ENCODE assay signal across 11 cellular contexts in genomic region chr2:207008105-207008990, GRCh38.
DNase-seq lines count a peak whose midpoint lies in the region; ATAC-seq, FAIRE-seq and TF ChIP-seq lines count a peak whose summit lies in the region.
"Had no signal": no experiment of that assay in that cellular context is flagged by ENCODE, and none has a peak within 500 bp of the region (broad histone marks: within the 10 kb centered on the region; RNA-seq: fewer than 3 reads in every experiment).

No MANE protein-coding gene starts in this region.

- H3K4ac ChIP-seq in H1 (replicated peaks; ENCODE audit: insufficient read length, low read depth, low read length) = no peak overlapping the region
- H3K4ac ChIP-seq in mesendoderm (ENCODE audit: low read depth, low read length) = peak overlapping the region; percentile 86

- no peaks in the 10 kb centered on the region for H3K36me3 ChIP-seq in MG63
- H3K36me3 ChIP-seq in H1 (ENCODE audit: control insufficient read depth in 2 of 4, insufficient read depth in 4 of 4, low read length in 3 of 4) = no peaks in the 10 kb centered on the region
- no peaks in the 10 kb centered on the region for H3K36me3 ChIP-seq in mesendoderm (ENCODE audit: control insufficient read depth, insufficient read depth, low read length)
- H3K36me3 ChIP-seq in CD8-positive, alpha-beta memory T cell (ENCODE audit: insufficient read depth, low read length) = no peaks in the 10 kb centered on the region

- no peaks in the 10 kb centered on the region for H3K4me1 Mint-ChIP-seq in CD8-positive, alpha-beta memory T cell
- H3K4me1 Mint-ChIP-seq: nephron progenitor cell had no signal

- no peak overlapping the region for H3K14ac ChIP-seq in H1 (ENCODE audit: insufficient read length)

- peak; percentile 98 for FAIRE-seq in H1 (lab: Jason Lieb, UNC)

- peaks cover 0 to 4% (median 0%) of the 10 kb centered on the region in 5 donors for H3K9me3 Mint-ChIP-seq in CD8-positive, alpha-beta memory T cell

- H4K91ac ChIP-seq in H1 (replicated peaks; ENCODE audit: insufficient read length, low read length) = peak overlapping the region; percentile 72

- H2BK12ac ChIP-seq in H1 (ENCODE audit: low read depth, low read length) = peak overlapping the region; percentile 32; the same call in 1 of the 2 replicates

- peak; percentile 3 to 20; a peak in 1 of 4 replicates for TF ChIP-seq RAD21 in H1 (IDR thresholded peaks at IDR 0.05 in 1 of 2, conservative IDR thresholded peaks at IDR 0.05 in 1 of 2; ENCODE audit: low read depth in 2 of 2, low read length in 2 of 2)

- H3K27me3 ChIP-seq in MG63 (no peaks in the 10 kb centered on the region), H1 (replicated peaks in 1 of 4; ENCODE audit: control insufficient read depth in 3 of 4, extremely low read depth in 1 of 4, insufficient read depth in 3 of 4, low read length in 3 of 4) (no peaks in the 10 kb centered on the region), mesendoderm (ENCODE audit: insufficient read depth, low read length, poor library complexity) (no peaks in the 10 kb centered on the region)
- no peaks in the 10 kb centered on the region for H3K27me3 ChIP-seq in CD8-positive, alpha-beta memory T cell (ENCODE audit: insufficient read depth, low read length, poor library complexity, severe bottlenecking)

- H3K79me2 ChIP-seq in H1 (ENCODE audit: control insufficient read depth in 1 of 2, insufficient read depth in 2 of 2, low read length in 2 of 2) = no peaks in the 10 kb centered on the region
- H3K79me2 ChIP-seq in mesendoderm (ENCODE audit: control insufficient read depth, insufficient read depth, low read length) = no peaks in the 10 kb centered on the region

- no peaks in the 10 kb centered on the region for H3K36me3 Mint-ChIP-seq in CD8-positive, alpha-beta memory T cell

- peak overlapping the region; percentile 26 to 35; a peak in 3 of 4 replicates for H3K4me2 ChIP-seq in H1 (ENCODE audit: insufficient read depth in 1 of 2, low read depth in 2 of 2, low read length in 2 of 2)
- H3K4me2 ChIP-seq in mesendoderm (ENCODE audit: low read length) = no peak overlapping the region

- H3K79me1 ChIP-seq in H1 (ENCODE audit: low read depth, low read length) = no peaks in the 10 kb centered on the region
- no peaks in the 10 kb centered on the region for H3K79me1 ChIP-seq in mesendoderm (ENCODE audit: low read length)

- H3K9me3 ChIP-seq in MG63 = peaks cover 4% of the 10 kb centered on the region; the same call in 1 of the 2 replicates
- H3K9me3 ChIP-seq in H1 (ENCODE audit: insufficient read depth in 2 of 2, low read depth in 1 of 2, low read length in 1 of 2) = no peaks in the 10 kb centered on the region
- H3K9me3 ChIP-seq in CD8-positive, alpha-beta memory T cell (ENCODE audit: low read length) = no peaks in the 10 kb centered on the region

- WGBS in H1 (ENCODE audit: extremely low coverage in 1 of 2, insufficient coverage in 1 of 2, insufficient read length in 1 of 2, insufficient replicate concordance in 2 of 2, low coverage in 1 of 2, low lambda C conversion rate in 2 of 2, missing lambda C conversion rate in 1 of 2), 2 experiments = 67% methylated on average over 1 of the region's 1 CpG; no CpG with 5 or more reads in 1 of the 2 experiments
- WGBS in mesendoderm (ENCODE audit: extremely low coverage, insufficient coverage, low lambda C conversion rate) = no CpG with 5 or more reads among the region's 1 CpG

- H2BK15ac ChIP-seq in H1 (ENCODE audit: low read length) (no peak overlapping the region), mesendoderm (replicated peaks; ENCODE audit: low read depth) (peak overlapping the region; percentile 36)

- H2BK20ac ChIP-seq in H1 (ENCODE audit: low read length) = peak overlapping the region; percentile 73

- H3K4me1 ChIP-seq in H1 (replicated peaks in 1 of 4; ENCODE audit: control insufficient read depth in 3 of 4, insufficient read depth in 4 of 4, low read length in 3 of 4) = peaks cover 0 to 18% (median 6%) of the 10 kb centered on the region in 4 experiments; a peak in 5 of 7 replicates
- H3K4me1 ChIP-seq in mesendoderm (ENCODE audit: control insufficient read depth, low read depth, low read length) = no peaks in the 10 kb centered on the region
- H3K4me1 ChIP-seq in CD8-positive, alpha-beta memory T cell (ENCODE audit: insufficient read depth, low read length) = no peaks in the 10 kb centered on the region

- 0 out of 2 replicates have a peak overlapping the region, but pooled peaks have one; percentile 29 for H2AK5ac ChIP-seq in H1 (ENCODE audit: low read depth, low read length)
- H2AK5ac ChIP-seq in mesendoderm (ENCODE audit: low read length) = no peak overlapping the region

- CTCF ChIA-PET in H1 (lab: Charles Lee; ENCODE audit: partially characterized antibody) = interaction anchor here (0.6 to 2.5 kb wide), 13 partner anchors 9 to 491 kb away, joined by 3 to 6 read pairs (median 3); no protein-coding TSS in a partner anchor
- CTCF ChIA-PET in CD8-positive, alpha-beta memory T cell (lab: Charles Lee) = no interaction called here

- H2AFZ ChIP-seq in H1 (ENCODE audit: low read length) = no peak overlapping the region

- no peak overlapping the region for H3K27ac Mint-ChIP-seq in CD8-positive, alpha-beta memory T cell
- H3K27ac Mint-ChIP-seq: nephron progenitor cell had no signal

- H2BK5ac ChIP-seq in H1 (ENCODE audit: low read depth, low read length) = peak overlapping the region; percentile 82; the same call in 1 of the 2 replicates
- H2BK5ac ChIP-seq in mesendoderm (ENCODE audit: low read length) = peak overlapping the region; percentile 64

- peak overlapping the region; percentile 86 for H3K18ac ChIP-seq in H1 (ENCODE audit: extremely low read depth, low read length)
- H3K18ac ChIP-seq in mesendoderm (ENCODE audit: low read length) = peak overlapping the region; percentile 75

- H4K5ac ChIP-seq in H1 (ENCODE audit: insufficient read length, low read depth, low read length) (peak overlapping the region; percentile 84), mesendoderm (ENCODE audit: low read length) (no peak overlapping the region)

- POLR2A ChIA-PET in H1 (lab: Charles Lee; ENCODE audit: partially characterized antibody) = interaction anchor here (0.8 to 1.3 kb wide), 5 partner anchors 10 to 159 kb away, joined by 3 to 5 read pairs (median 3); no protein-coding TSS in a partner anchor
- POLR2A ChIA-PET in CD8-positive, alpha-beta memory T cell (lab: Charles Lee) = no interaction called here

- TF ChIP-seq CTCF in AG10803 (conservative IDR thresholded peaks at IDR 0.05; ENCODE audit: low read length) (peak; percentile 41), H1 (IDR thresholded peaks at IDR 0.05; ENCODE audit: control extremely low read depth in 1 of 3, insufficient read depth in 1 of 3, low read depth in 1 of 3, low read length in 3 of 3) (peak in 1 of 3 experiments; percentile 36; a peak in 1 of 4 replicates)

- H3K4me3 Mint-ChIP-seq in CD8-positive, alpha-beta memory T cell = no peak overlapping the region
- H3K4me3 Mint-ChIP-seq: nephron progenitor cell had no signal

- no peaks in the 10 kb centered on the region for H4K20me1 ChIP-seq in H1 (replicated peaks in 1 of 2; ENCODE audit: control insufficient read depth in 1 of 2, insufficient read depth in 2 of 2, low read length in 2 of 2)

- H3K23me2 ChIP-seq in H1 (ENCODE audit: low read depth, low read length) = no peaks in the 10 kb centered on the region

- H3K9ac ChIP-seq in H1 (replicated peaks in 1 of 4; ENCODE audit: extremely low read depth in 1 of 4, low read depth in 3 of 4, low read length in 3 of 4) = no peak overlapping the region
- no peak overlapping the region for H3K9ac ChIP-seq in mesendoderm (ENCODE audit: low read length)

- H3K27ac ChIP-seq in H1 (ENCODE audit: low read depth, low read length) (peak overlapping the region; percentile 76), mesendoderm (ENCODE audit: low read depth, low read length) (peak overlapping the region; percentile 73)
- H3K27ac ChIP-seq in CD8-positive, alpha-beta memory T cell (ENCODE audit: low read depth, low read length) = no peak overlapping the region

- H3K23ac ChIP-seq in H1 (ENCODE audit: insufficient read length) = no peak overlapping the region
- no peak overlapping the region for H3K23ac ChIP-seq in mesendoderm (ENCODE audit: low read length)

- DNase-seq in AG10803 (ENCODE audit: low read depth) (peak; percentile 69), MG63 (peak; percentile 13), H1 (ENCODE audit: low read depth in 1 of 2, low spot score in 2 of 2) (peak in 1 of 2 experiments; percentile 63), mesendoderm (peak; percentile 98), NCI-H2107 treated with DMSO at 0.1 percent for 48 hours (lab: John Stamatoyannopoulos, UW; ENCODE audit: unreplicated experiment) (no peak), DMS153 treated with DMSO at 0.1 percent for 48 hours (lab: John Stamatoyannopoulos, UW; ENCODE audit: unreplicated experiment) (no peak)
- no peak for DNase-seq in CD8-positive, alpha-beta memory T cell
- DNase-seq: DMS153, NCI-H1417 treated with DMSO at 0.1 percent for 48 hours, nephron progenitor cell had no signal

- ATAC-seq in HG03469 (IDR thresholded peaks at IDR 0.05; ENCODE audit: unreplicated experiment) = no peak

- peak in 1 of 2 experiments; percentile 63; a peak in 2 of 3 replicates for TF ChIP-seq POLR2A in H1 (IDR thresholded peaks at IDR 0.05; ENCODE audit: control extremely low read depth in 1 of 2, low read depth in 2 of 2, low read length in 2 of 2)

- H3K56ac ChIP-seq in H1 (replicated peaks; ENCODE audit: insufficient read length, low read depth, low read length) = no peak overlapping the region
- peak overlapping the region; percentile 44 for H3K56ac ChIP-seq in mesendoderm (ENCODE audit: low read length)

- H3K27me3 Mint-ChIP-seq in CD8-positive, alpha-beta memory T cell = peaks cover 0 to 5% of the 10 kb centered on the region in 2 donors

- peak in 1 of 2 experiments; percentile 83; a peak in 1 of 3 replicates for TF ChIP-seq EP300 in H1 (IDR thresholded peaks at IDR 0.05; ENCODE audit: borderline replicate concordance in 1 of 2, low read depth in 2 of 2, low read length in 2 of 2)

- no peak overlapping the region for H4K8ac ChIP-seq in H1 (ENCODE audit: extremely low read depth, insufficient read depth, low read length)
- no peak overlapping the region for H4K8ac ChIP-seq in mesendoderm (ENCODE audit: low read depth, low read length)

- H2BK120ac ChIP-seq in H1 (replicated peaks; ENCODE audit: low read depth, low read length) (peak overlapping the region; percentile 2), mesendoderm (ENCODE audit: low read depth, low read length) (no peak overlapping the region)

- H3K4me3 ChIP-seq in AG10803 (ENCODE audit: low read length) (no peak overlapping the region), MG63 (no peak overlapping the region), H1 (ENCODE audit: extremely low read depth in 1 of 4, insufficient read depth in 2 of 4, low read depth in 3 of 4, low read length in 4 of 4) (peak overlapping the region in 1 of 4 experiments; percentile 40; a peak in 2 of 8 replicates), mesendoderm (ENCODE audit: low read length) (no peak overlapping the region)
- H3K4me3 ChIP-seq in CD8-positive, alpha-beta memory T cell (ENCODE audit: low read length) = no peak overlapping the region

TF ChIP-seq in H1, 55 proteins besides CTCF, POLR2A, EP300 and RAD21 (continues in another document):
- TF ChIP-seq SIX5 (IDR thresholded peaks at IDR 0.05; ENCODE audit: low read depth, low read length) (no peak), NRF1 (IDR thresholded peaks at IDR 0.05; ENCODE audit: low read depth, low read length) (no peak)

Comparison
In these comparisons a context has a peak if more than half of its experiments do, and no peak if none do; other contexts are left out.
1. DNase-seq: peak in AG10803 (single experiment), MG63 (single experiment) and mesendoderm (single experiment); none in CD8-positive, alpha-beta memory T cell (0 of 5), NCI-H2107 treated with DMSO at 0.1 percent for 48 hours (single experiment) and DMS153 treated with DMSO at 0.1 percent for 48 hours (single experiment).